Comparison of ENCODE assay signal across 8 cellular contexts in genomic region chr7:151058766-151059361, GRCh38. TPM values are rescaled to one million over a fixed set of nuclear protein-coding genes. Genes with fewer than 3 reads are reported as not detected.
DNase-seq lines count a peak whose midpoint lies in the region; ATAC-seq and TF ChIP-seq lines count a peak whose summit lies in the region.

No MANE protein-coding gene starts in this region.

- H3K36me3 ChIP-seq in left ventricle myocardium inferior: no peaks in the 10 kb centered on the region
- no peaks in the 10 kb centered on the region for H3K36me3 ChIP-seq in neuron (ENCODE audit: insufficient read depth, low read length)

- H3K4me1 ChIP-seq in left ventricle myocardium inferior: peaks cover 68% of the 10 kb centered on the region
- H3K4me1 ChIP-seq in neuron (ENCODE audit: insufficient read depth, low read length): peaks cover 29% of the 10 kb centered on the region

- H3K9me3 ChIP-seq in left ventricle myocardium inferior (replicated peaks) (no peaks in the 10 kb centered on the region), neuron (ENCODE audit: low read length) (no peaks in the 10 kb centered on the region)

- H2AFZ ChIP-seq in neuron (ENCODE audit: low read depth, low read length): peak overlapping the region; percentile 35

- peak overlapping the region; percentile 93 for H3K4me3 ChIP-seq in left ventricle myocardium inferior
- H3K4me3 ChIP-seq in neuron (ENCODE audit: low read length): peak overlapping the region; percentile 79

- no peak for ATAC-seq in Right ventricle myocardium superior (ENCODE audit: poor library complexity)
- ATAC-seq in GM21381 (IDR thresholded peaks at IDR 0.05; ENCODE audit: unreplicated experiment): no peak
- ATAC-seq in HG03442 (IDR thresholded peaks at IDR 0.05; ENCODE audit: unreplicated experiment): no peak

- intact Hi-C loops in left ventricle myocardium inferior (cut with micrococcal nuclease) (no loop called here), Right ventricle myocardium superior (cut with DNase I) (no loop called here)

- DNase-seq in left ventricle myocardium inferior (no peak), Right ventricle myocardium superior (no peak), SW480 (ENCODE audit: low spot score) (peak; percentile 31), epithelial cell of prostate (ENCODE audit: low read depth, low spot score) (no peak), epidermal melanocyte (ENCODE audit: insufficient read length, low spot score) (no peak)

- peak overlapping the region; percentile 97 for H3K27ac ChIP-seq in left ventricle myocardium inferior (replicated peaks)
- peak overlapping the region; percentile 94 for H3K27ac ChIP-seq in epithelial cell of prostate

- TF ChIP-seq CTCF in left ventricle myocardium inferior (IDR thresholded peaks at IDR 0.05; ENCODE audit: borderline replicate concordance): no peak

- H3K27me3 ChIP-seq in left ventricle myocardium inferior (ENCODE audit: low read depth) (no peaks in the 10 kb centered on the region), neuron (ENCODE audit: insufficient read depth, low read length) (no peaks in the 10 kb centered on the region)

RNA-seq across cellular contexts. Expression of gene SLC4A2, which starts 0.5 kb away (rescaled TPM):
- total RNA-seq in left ventricle myocardium inferior (62.9 TPM), Right ventricle myocardium superior (49.7 TPM)

RNA-seq across cellular contexts. Expression of gene CDK5, which starts 1.2 kb away (rescaled TPM):
- total RNA-seq in left ventricle myocardium inferior (9.6 TPM), Right ventricle myocardium superior (6.3 TPM)

RNA-seq across cellular contexts. Expression of gene ASIC3, which starts 10.5 kb away (rescaled TPM):
- total RNA-seq in left ventricle myocardium inferior (5.3 TPM), Right ventricle myocardium superior (6.5 TPM)

RNA-seq across cellular contexts. Expression of gene FASTK, which starts 21.7 kb away (rescaled TPM):
- total RNA-seq in left ventricle myocardium inferior: 75.7 TPM
- 81.1 TPM for total RNA-seq in Right ventricle myocardium superior

RNA-seq across cellular contexts. Expression of gene TMUB1, which starts 24.4 kb away (rescaled TPM):
- total RNA-seq in left ventricle myocardium inferior (30.1 TPM), Right ventricle myocardium superior (33.9 TPM)
